19 cellular contexts compared by ENCODE assay signal in genomic region chr4:169922632-169923276, GRCh38.
DNase-seq lines count a peak whose midpoint lies in the region; ATAC-seq and TF ChIP-seq lines count a peak whose summit lies in the region.
"Had no signal": no experiment of that assay in that cellular context is flagged by ENCODE, and none has a peak within 500 bp of the region (broad histone marks: within the 10 kb centered on the region; RNA-seq: fewer than 3 reads in every experiment).

No MANE protein-coding gene starts in this region.

- no peak for ATAC-seq in GM21360 (IDR thresholded peaks at IDR 0.05; ENCODE audit: unreplicated experiment)

- DNase-seq in COLO829 (ENCODE audit: low spot score) (peak; percentile 41), RWPE1 (ENCODE audit: low spot score) (peak; percentile 11), fibroblast of pulmonary artery (ENCODE audit: low read depth) (peak; percentile 14), prostate gland (ENCODE audit: low spot score) (peak; percentile 22), testis (no peak), Caco-2 (no peak)
- no peak for DNase-seq in activated T-helper 2 cell treated with anti-CD3 and anti-CD28 coated beads, Interferon-gamma antibody, Interleukin-2, Interleukin-4, amounts not matched to agents 10 μg/mL and 5 μg/mL and 100 μg/mL, durations not matched to agents 14 hours and 24 hours and 36 hours (ENCODE audit: low spot score)
- DNase-seq: activated CD4-positive, CD25-positive, alpha-beta regulatory T cell; activated effector memory CD4-positive, alpha-beta T cell treated with Interleukin-2 at 50 U/mL for 16 hours; GF-D8; immature natural killer cell; NCI-H2081 treated with DMSO at 0.1 percent for 48 hours; nephron progenitor cell; RPMI8226; T-helper 1 cell had no signal

- H3K4me3 ChIP-seq in fibroblast of pulmonary artery (replicated peaks; ENCODE audit: low read depth, low read length) = no peak overlapping the region
- H3K4me3 ChIP-seq in prostate gland = no peak overlapping the region
- no peak overlapping the region for H3K4me3 ChIP-seq in testis
- no peak overlapping the region for H3K4me3 ChIP-seq in Caco-2 (ENCODE audit: low read depth, low read length)
- H3K4me3 ChIP-seq: coronary artery, right atrium auricular region had no signal

- H3K4me3 Mint-ChIP-seq in activated T-helper 2 cell treated with anti-CD3 and anti-CD28 coated beads, Interferon-gamma antibody, Interleukin-2, Interleukin-4, amounts not matched to agents 10 μg/mL and 5 μg/mL and 100 μg/mL, durations not matched to agents 14 hours and 24 hours and 36 hours (ENCODE audit: low read depth) = no peak overlapping the region
- no peak overlapping the region for H3K4me3 Mint-ChIP-seq in Caco-2 (ENCODE audit: unreplicated experiment)
- H3K4me3 Mint-ChIP-seq: immature natural killer cell, memory B cell, nephron progenitor cell had no signal

- H3K27me3 Mint-ChIP-seq in activated T-helper 2 cell treated with anti-CD3 and anti-CD28 coated beads, Interferon-gamma antibody, Interleukin-2, Interleukin-4, amounts not matched to agents 10 μg/mL and 5 μg/mL and 100 μg/mL, durations not matched to agents 14 hours and 24 hours and 36 hours (ENCODE audit: low read depth) = no peaks in the 10 kb centered on the region
- H3K27me3 Mint-ChIP-seq in Caco-2 (ENCODE audit: insufficient read depth, unreplicated experiment) = peaks cover 2% of the 10 kb centered on the region

- POLR2A ChIA-PET in RWPE1 (lab: Yijun Ruan, JAX; ENCODE audit: low non-redundant PET) (no interaction called here), Caco-2 (lab: Charles Lee) (no interaction called here)

- no peaks in the 10 kb centered on the region for H3K4me1 Mint-ChIP-seq in activated T-helper 2 cell treated with anti-CD3 and anti-CD28 coated beads, Interferon-gamma antibody, Interleukin-2, Interleukin-4, amounts not matched to agents 10 μg/mL and 5 μg/mL and 100 μg/mL, durations not matched to agents 14 hours and 24 hours and 36 hours (ENCODE audit: low read depth)
- H3K4me1 Mint-ChIP-seq in Caco-2 (ENCODE audit: low read depth, unreplicated experiment) = no peaks in the 10 kb centered on the region
- H3K4me1 Mint-ChIP-seq: immature natural killer cell, memory B cell had no signal

- TF ChIP-seq CTCF in RWPE1 (conservative IDR thresholded peaks at IDR 0.05; ENCODE audit: low read depth) (no peak), fibroblast of pulmonary artery (IDR thresholded peaks at IDR 0.05; ENCODE audit: low read length, missing control alignments) (no peak), prostate gland (IDR thresholded peaks at IDR 0.05) (no peak), testis (IDR thresholded peaks at IDR 0.05) (no peak), Caco-2 (IDR thresholded peaks at IDR 0.05; ENCODE audit: insufficient read depth in 1 of 2, low read depth in 1 of 2, low read length in 1 of 2, severe bottlenecking in 1 of 2, unreplicated experiment in 1 of 2) (no peak)

- H3K9me3 ChIP-seq in prostate gland = no peaks in the 10 kb centered on the region
- no peaks in the 10 kb centered on the region for H3K9me3 ChIP-seq in testis
- H3K9me3 ChIP-seq in Caco-2 = no peaks in the 10 kb centered on the region
- H3K9me3 ChIP-seq: right atrium auricular region had no signal

- no peaks in the 10 kb centered on the region for H3K36me3 ChIP-seq in prostate gland
- H3K36me3 ChIP-seq in testis (ENCODE audit: low read depth, missing control alignments) = no peaks in the 10 kb centered on the region
- H3K36me3 ChIP-seq in Caco-2 (ENCODE audit: control insufficient read depth, insufficient read depth, low read length) = no peaks in the 10 kb centered on the region
- H3K36me3 ChIP-seq: right atrium auricular region had no signal

- intact Hi-C loops in prostate gland (cut with DNase I) = no loop called here
- intact Hi-C loops in testis (cut with DNase I; ENCODE audit: low total_unique reads) = no loop called here
- intact Hi-C loops in activated T-helper 2 cell treated with anti-CD3 and anti-CD28 coated beads, Interferon-gamma antibody, Interleukin-2, Interleukin-4, amounts not matched to agents 10 μg/mL and 5 μg/mL and 100 μg/mL, durations not matched to agents 14 hours and 24 hours and 36 hours (cut with micrococcal nuclease) = no loop called here
- intact Hi-C loops in Caco-2 (cut with micrococcal nuclease; ENCODE audit: unreplicated experiment) = no loop called here

- no peaks in the 10 kb centered on the region for H3K36me3 Mint-ChIP-seq in activated T-helper 2 cell treated with anti-CD3 and anti-CD28 coated beads, Interferon-gamma antibody, Interleukin-2, Interleukin-4, amounts not matched to agents 10 μg/mL and 5 μg/mL and 100 μg/mL, durations not matched to agents 14 hours and 24 hours and 36 hours (ENCODE audit: low read depth)
- no peaks in the 10 kb centered on the region for H3K36me3 Mint-ChIP-seq in Caco-2 (ENCODE audit: insufficient read depth, unreplicated experiment)
- H3K36me3 Mint-ChIP-seq: immature natural killer cell, memory B cell had no signal

- no peak for TF ChIP-seq POLR2A in prostate gland (IDR thresholded peaks at IDR 0.05)
- TF ChIP-seq POLR2A in testis (IDR thresholded peaks at IDR 0.05) = no peak

- no peaks in the 10 kb centered on the region for H3K9me3 Mint-ChIP-seq in activated T-helper 2 cell treated with anti-CD3 and anti-CD28 coated beads, Interferon-gamma antibody, Interleukin-2, Interleukin-4, amounts not matched to agents 10 μg/mL and 5 μg/mL and 100 μg/mL, durations not matched to agents 14 hours and 24 hours and 36 hours
- no peaks in the 10 kb centered on the region for H3K9me3 Mint-ChIP-seq in Caco-2 (ENCODE audit: unreplicated experiment)
- H3K9me3 Mint-ChIP-seq: immature natural killer cell, nephron progenitor cell had no signal

- no TSS peak for BruUV-seq in Caco-2 (replicated peaks; lab: Mats Ljungman, UMichigan)

- WGBS in prostate gland = 49% methylated on average over 3 of the region's 3 CpGs
- 61 to 68% methylated on average over 3 of the region's 3 CpGs for WGBS in testis, 2 donors

- CTCF ChIA-PET in RWPE1 (lab: Yijun Ruan, JAX) = no interaction called here
- CTCF ChIA-PET in Caco-2 (lab: Charles Lee) = no interaction called here

- H3K27me3 ChIP-seq in prostate gland (replicated peaks; ENCODE audit: insufficient read depth) (no peaks in the 10 kb centered on the region), testis (no peaks in the 10 kb centered on the region), Caco-2 (replicated peaks; ENCODE audit: control insufficient read depth, insufficient read depth, low read length) (no peaks in the 10 kb centered on the region; the same call in 1 of the 2 replicates)
- H3K27me3 ChIP-seq: right atrium auricular region had no signal

- H3K4me1 ChIP-seq in prostate gland (replicated peaks) (no peaks in the 10 kb centered on the region), testis (no peaks in the 10 kb centered on the region), Caco-2 (no peaks in the 10 kb centered on the region)
- H3K4me1 ChIP-seq: right atrium auricular region had no signal

- no peak overlapping the region for H3K27ac ChIP-seq in RWPE1
- H3K27ac ChIP-seq in prostate gland = no peak overlapping the region
- H3K27ac ChIP-seq in testis = no peak overlapping the region
- H3K27ac ChIP-seq: coronary artery, right atrium auricular region had no signal

- H3K27ac Mint-ChIP-seq in activated T-helper 2 cell treated with anti-CD3 and anti-CD28 coated beads, Interferon-gamma antibody, Interleukin-2, Interleukin-4, amounts not matched to agents 10 μg/mL and 5 μg/mL and 100 μg/mL, durations not matched to agents 14 hours and 24 hours and 36 hours = no peak overlapping the region
- no peak overlapping the region for H3K27ac Mint-ChIP-seq in Caco-2 (ENCODE audit: unreplicated experiment)
- H3K27ac Mint-ChIP-seq: immature natural killer cell, memory B cell, nephron progenitor cell had no signal

Comparison
In these comparisons a context has a peak if more than half of its experiments do, and no peak if none do; other contexts are left out.
1. DNase-seq: peak in COLO829 (single experiment), RWPE1 (single experiment), fibroblast of pulmonary artery (single experiment) and prostate gland (single experiment); none in testis (single experiment), activated T-helper 2 cell treated with anti-CD3 and anti-CD28 coated beads, Interferon-gamma antibody, Interleukin-2, Interleukin-4, amounts not matched to agents 10 μg/mL and 5 μg/mL and 100 μg/mL, durations not matched to agents 14 hours and 24 hours and 36 hours (single experiment) and Caco-2 (0 of 2).